ENCODE assay signal across 9 cellular contexts in genomic region chr19:44988896-44989563, GRCh38. TPM values are rescaled to one million over a fixed set of nuclear protein-coding genes. Genes with fewer than 3 reads are reported as not detected.
DNase-seq lines count a peak whose midpoint lies in the region; ATAC-seq and TF ChIP-seq lines count a peak whose summit lies in the region.
"Had no signal": no experiment of that assay in that cellular context is flagged by ENCODE, and none has a peak within 500 bp of the region (broad histone marks: within the 10 kb centered on the region; RNA-seq: fewer than 3 reads in every experiment).

No MANE protein-coding gene starts in this region.

- H3K9me3 Mint-ChIP-seq in activated B cell treated with CpG ODN at 0.5 μM for 24 hours, result no peaks in the 10 kb centered on the region

- intact Hi-C loops in activated B cell treated with CpG ODN at 0.5 μM for 24 hours (cut with micrococcal nuclease) (loop anchor here (1.0 kb wide), 5 partner anchors 27 to 198 kb away; no protein-coding TSS in a partner anchor), breast epithelium (cut with DNase I; ENCODE audit: low total_unique reads) (no loop called here), left lung (cut with DNase I) (no loop called here)

- no peaks in the 10 kb centered on the region for H3K27me3 Mint-ChIP-seq in activated B cell treated with CpG ODN at 0.5 μM for 24 hours

- CTCF ChIA-PET in activated B cell treated with CpG ODN at 0.5 μM for 24 hours (lab: Charles Lee), result interaction anchor here (0.6 to 3.4 kb wide), 10 partner anchors 12 to 198 kb away, joined by 3 to 30 read pairs (median 4); partner anchors contain the start of gene RELB

- peak; percentile 87 for DNase-seq in GM03348 (ENCODE audit: low spot score)
- peak; percentile 57 for DNase-seq in activated B cell treated with CpG ODN at 0.5 μM for 24 hours
- no peak for DNase-seq in breast epithelium (ENCODE audit: low spot score in 2 of 2)
- DNase-seq in left lung, result peak; percentile 41 to 87
- DNase-seq in stimulated activated CD4-positive, alpha-beta T cell treated with anti-CD3 and anti-CD28 coated beads, TNF-alpha, amount 100 ng/mL, for 24 hours (ENCODE audit: low read depth in 3 of 3), result peak; percentile 31 to 58 (median 54)
- DNase-seq in DMS153 treated with DMSO at 0.1 percent for 48 hours (lab: John Stamatoyannopoulos, UW; ENCODE audit: unreplicated experiment), result no peak

- ATAC-seq in activated B cell treated with CpG ODN at 0.5 μM for 24 hours (ENCODE audit: low read depth) (peak; percentile 97), left lung (peak; percentile 57), GM18519 (IDR thresholded peaks at IDR 0.05; ENCODE audit: low FRiP score, unreplicated experiment) (no peak)

- no peak overlapping the region for H3K4me3 ChIP-seq in breast epithelium
- H3K4me3 ChIP-seq in left lung, result no peak overlapping the region

- H3K9me3 ChIP-seq in breast epithelium (no peaks in the 10 kb centered on the region), left lung (no peaks in the 10 kb centered on the region)

- peaks cover 74% of the 10 kb centered on the region for H3K36me3 Mint-ChIP-seq in activated B cell treated with CpG ODN at 0.5 μM for 24 hours (ENCODE audit: low read depth)

- H3K27ac Mint-ChIP-seq in activated B cell treated with CpG ODN at 0.5 μM for 24 hours, result no peak overlapping the region

- no peak for TF ChIP-seq POLR2A in breast epithelium (IDR thresholded peaks at IDR 0.05)

- no peak overlapping the region for H3K27ac ChIP-seq in breast epithelium
- no peak overlapping the region for H3K27ac ChIP-seq in left lung

- H3K4me1 ChIP-seq in breast epithelium (no peaks in the 10 kb centered on the region), left lung (no peaks in the 10 kb centered on the region)

- TF ChIP-seq CTCF in LNCAP (IDR thresholded peaks at IDR 0.05) (peak; percentile 49), activated B cell treated with CpG ODN at 0.5 μM for 24 hours (IDR thresholded peaks at IDR 0.05) (no peak), breast epithelium (IDR thresholded peaks at IDR 0.05) (peak in 2 of 3 donors; percentile 50 to 51), left lung (IDR thresholded peaks at IDR 0.05) (peak; percentile 18 to 50)

- H3K27me3 ChIP-seq in breast epithelium (no peaks in the 10 kb centered on the region), left lung (no peaks in the 10 kb centered on the region)

- H3K36me3 ChIP-seq in breast epithelium, result no peaks in the 10 kb centered on the region
- H3K36me3 ChIP-seq in left lung, result peaks cover 0 to 100% of the 10 kb centered on the region in 2 donors

- H3K4me3 Mint-ChIP-seq in activated B cell treated with CpG ODN at 0.5 μM for 24 hours, result no peak overlapping the region

- H3K4me1 Mint-ChIP-seq in activated B cell treated with CpG ODN at 0.5 μM for 24 hours, result no peaks in the 10 kb centered on the region

- POLR2A ChIA-PET in activated B cell treated with CpG ODN at 0.5 μM for 24 hours (lab: Charles Lee), result interaction anchor here (0.7 to 2.3 kb wide), 6 partner anchors 12 to 262 kb away, joined by 3 to 14 read pairs (median 4); partner anchors contain the start of genes MARK4 and RELB

RNA-seq across cellular contexts. Expression of gene RELB, which starts 12.2 kb away (rescaled TPM):
- total RNA-seq in activated B cell treated with CpG ODN at 0.5 μM for 24 hours (117 and 135 TPM in 2 replicates), breast epithelium (10 to 100 TPM in 1 of 3 donors, 1 to 10 TPM in 2; 5.8 to 12.5 (median 8.2) TPM), left lung (10 to 100 TPM; 13.2 to 18.7 TPM)

RNA-seq across cellular contexts. Expression of gene CLPTM1, which starts 33.9 kb away (rescaled TPM):
- total RNA-seq in activated B cell treated with CpG ODN at 0.5 μM for 24 hours (87.0 and 92.1 TPM in 2 replicates), breast epithelium (10 to 100 TPM; 42.0 to 70.5 (median 60.2) TPM), left lung (100 to 1,000 TPM; 113 to 118 TPM)

RNA-seq across cellular contexts. Expression of gene APOC2, which starts 43.2 kb away (rescaled TPM):
- total RNA-seq in activated B cell treated with CpG ODN at 0.5 μM for 24 hours (not detected in 2 replicates), breast epithelium (10 to 100 TPM in 1 of 3 donors, under 1 TPM in 1, not detected in 1; 0.48 to 10.7 TPM), left lung (10 to 100 TPM; 20.2 to 27.6 TPM)
- total RNA-seq: glomerular endothelial cell had no signal

RNA-seq across cellular contexts. Expression of gene APOC4, which starts 47.0 kb away (rescaled TPM):
- total RNA-seq in activated B cell treated with CpG ODN at 0.5 μM for 24 hours (not detected in 2 replicates), breast epithelium (not detected), left lung (not detected)
- total RNA-seq: glomerular endothelial cell had no signal

RNA-seq across cellular contexts. Expression of gene CLASRP, which starts 49.8 kb away (rescaled TPM):
- total RNA-seq in activated B cell treated with CpG ODN at 0.5 μM for 24 hours, result 133 and 172 TPM in 2 replicates
- 10 to 100 TPM; 49.9 to 80.3 (median 57.0) TPM for total RNA-seq in breast epithelium
- 10 to 100 TPM; 62.9 to 77.5 TPM for total RNA-seq in left lung

Comparison
In these comparisons a context has a peak if more than half of its experiments do, and no peak if none do; other contexts are left out.
1. DNase-seq: peak in GM03348 (single experiment), activated B cell treated with CpG ODN at 0.5 μM for 24 hours (single experiment), left lung (2 of 2) and stimulated activated CD4-positive, alpha-beta T cell treated with anti-CD3 and anti-CD28 coated beads, TNF-alpha, amount 100 ng/mL, for 24 hours (3 of 3); none in breast epithelium (0 of 2) and DMS153 treated with DMSO at 0.1 percent for 48 hours (single experiment).